1 cellular context compared by ENCODE assay signal in genomic region chr14:33909380-33910084, GRCh38.
TF ChIP-seq lines count a peak whose summit lies in the region.

No MANE protein-coding gene starts in this region.

TF ChIP-seq in HepG2, 621 proteins besides CTCF, POLR2A, EP300 and RAD21 (continued from another document and continues in another):
- TF ChIP-seq ZNF670 (CRISPR knock-in tag; IDR thresholded peaks at IDR 0.05; ENCODE audit: borderline replicate concordance) (peak; percentile 97), SCMH1 (CRISPR knock-in tag; IDR thresholded peaks at IDR 0.05; ENCODE audit: borderline replicate concordance) (no peak), ZNF709 (CRISPR knock-in tag; IDR thresholded peaks at IDR 0.05) (no peak; the same call in 1 of the 2 replicates), ZNF7 (CRISPR knock-in tag; IDR thresholded peaks at IDR 0.05) (peak; percentile 7; the same call in 1 of the 2 replicates), ZFAT (CRISPR knock-in tag; conservative IDR thresholded peaks at IDR 0.05) (no peak), STAG1 (CRISPR knock-in tag; IDR thresholded peaks at IDR 0.05) (no peak), ZNF574 (CRISPR knock-in tag; IDR thresholded peaks at IDR 0.05) (no peak), ATF2 (CRISPR knock-in tag; IDR thresholded peaks at IDR 0.05) (no peak), MATR3 (CRISPR knock-in tag; IDR thresholded peaks at IDR 0.05) (no peak), ZBTB40 (IDR thresholded peaks at IDR 0.05) (no peak), ZBTB40 (CRISPR knock-in tag; IDR thresholded peaks at IDR 0.05) (peak; percentile 60; the same call in 1 of the 2 replicates), TMF1 (CRISPR knock-in tag; IDR thresholded peaks at IDR 0.05; ENCODE audit: low read depth) (no peak), POLR2G (IDR thresholded peaks at IDR 0.05; ENCODE audit: low read depth, low read length) (no peak), ATF7 (IDR thresholded peaks at IDR 0.05) (no peak), ATF7 (CRISPR knock-in tag; IDR thresholded peaks at IDR 0.05) (no peak; the same call in 1 of the 2 replicates), ZNF337 (CRISPR knock-in tag; IDR thresholded peaks at IDR 0.05; ENCODE audit: borderline replicate concordance, low read depth) (no peak), CBX2 (IDR thresholded peaks at IDR 0.05; ENCODE audit: low read depth, low read length) (no peak), CBX2 (CRISPR knock-in tag; IDR thresholded peaks at IDR 0.05; ENCODE audit: low read depth) (no peak), TOPORS (CRISPR knock-in tag; IDR thresholded peaks at IDR 0.05) (peak; percentile 36; the same call in 1 of the 2 replicates), NBN (conservative IDR thresholded peaks at IDR 0.05) (no peak), ZNF274 (CRISPR knock-in tag; IDR thresholded peaks at IDR 0.05) (no peak), ZBTB44 (CRISPR knock-in tag; IDR thresholded peaks at IDR 0.05) (no peak), HNF1B (CRISPR knock-in tag; IDR thresholded peaks at IDR 0.05) (peak; percentile 59; the same call in 1 of the 2 replicates), ZNF776 (CRISPR knock-in tag; IDR thresholded peaks at IDR 0.05) (no peak), RNF219 (CRISPR knock-in tag; IDR thresholded peaks at IDR 0.05) (no peak), ZNF782 (CRISPR knock-in tag; IDR thresholded peaks at IDR 0.05; ENCODE audit: borderline replicate concordance) (no peak), HNF1A (IDR thresholded peaks at IDR 0.05; ENCODE audit: low read depth) (peak; percentile 48; the same call in 1 of the 2 replicates), HNF1A (CRISPR knock-in tag; IDR thresholded peaks at IDR 0.05; ENCODE audit: borderline replicate concordance) (no peak), KDM5B (CRISPR knock-in tag; IDR thresholded peaks at IDR 0.05; ENCODE audit: borderline replicate concordance) (no peak), RBM22 (optimal IDR thresholded peaks at IDR 0.05; ENCODE audit: low read length) (no peak), ZNF121 (CRISPR knock-in tag; IDR thresholded peaks at IDR 0.05) (no peak), ZNF383 (CRISPR knock-in tag; IDR thresholded peaks at IDR 0.05; ENCODE audit: borderline replicate concordance) (no peak), ELF1 (CRISPR knock-in tag; IDR thresholded peaks at IDR 0.05) (peak; percentile 53; the same call in 1 of the 2 replicates)
